ENCODE assay signal across 10 cellular contexts in genomic region chr17:73430848-73431247, GRCh38.
DNase-seq lines count a peak whose midpoint lies in the region; ATAC-seq and TF ChIP-seq lines count a peak whose summit lies in the region.
"Had no signal": no experiment of that assay in that cellular context is flagged by ENCODE, and none has a peak within 500 bp of the region (broad histone marks: within the 10 kb centered on the region; RNA-seq: fewer than 3 reads in every experiment).

No MANE protein-coding gene starts in this region.

- DNase-seq in DND-41, result no peak
- peak; percentile 26 for DNase-seq in NAMALWA (ENCODE audit: low spot score)
- peak; percentile 55 for DNase-seq in RPMI8226
- peak; percentile 39 for DNase-seq in fibroblast of villous mesenchyme (ENCODE audit: low read depth)
- no peak for DNase-seq in inferior parietal cortex (ENCODE audit: extremely low spot score)
- DNase-seq in NCI-H526 treated with DMSO at 0.1 percent for 48 hours (lab: John Stamatoyannopoulos, UW), result no peak
- DNase-seq in HCEC 1CT, result no peak
- DNase-seq: IMR-90 had no signal

- H3K4me3 ChIP-seq in DND-41 (ENCODE audit: low read depth in 1 of 2, low read length in 2 of 2) (no peak overlapping the region), fibroblast of villous mesenchyme (ENCODE audit: low read depth, low read length) (no peak overlapping the region)
- H3K4me3 ChIP-seq: smooth muscle cell had no signal

- H3K9me3 ChIP-seq in DND-41 (ENCODE audit: insufficient read depth, low read length, severe bottlenecking), result no peaks in the 10 kb centered on the region

- H3K4me2 ChIP-seq in DND-41 (ENCODE audit: insufficient read depth, low read length), result no peak overlapping the region
- H3K4me2 ChIP-seq: smooth muscle cell had no signal

- no peaks in the 10 kb centered on the region for H3K79me2 ChIP-seq in DND-41 (ENCODE audit: insufficient read depth, low read length)

- no peaks in the 10 kb centered on the region for H3K27me3 ChIP-seq in DND-41 (ENCODE audit: insufficient read depth, low read length, poor library complexity)

- no peak overlapping the region for H3K9ac ChIP-seq in DND-41 (ENCODE audit: low read depth, low read length)

- ATAC-seq in DND-41 (ENCODE audit: insufficient read depth, low read depth) (no peak), GM21367 (IDR thresholded peaks at IDR 0.05; ENCODE audit: unreplicated experiment) (no peak)

- H3K4me1 ChIP-seq in DND-41 (ENCODE audit: insufficient read depth, low read length), result peaks cover 25% of the 10 kb centered on the region

- no peak overlapping the region for H2AFZ ChIP-seq in DND-41 (ENCODE audit: low read depth, low read length)

- TF ChIP-seq CTCF in DND-41 (IDR thresholded peaks at IDR 0.05; ENCODE audit: borderline replicate concordance, extremely low read depth, low read length, poor library complexity, severe bottlenecking) (no peak), fibroblast of villous mesenchyme (IDR thresholded peaks at IDR 0.05; ENCODE audit: insufficient read depth, low read depth, low read length) (no peak)

- H3K36me3 ChIP-seq in DND-41 (ENCODE audit: insufficient read depth, low read length), result no peaks in the 10 kb centered on the region; the same call in 1 of the 2 replicates

- peak overlapping the region; percentile 60; the same call in 1 of the 2 replicates for H3K27ac ChIP-seq in DND-41 (ENCODE audit: low read length)

- H4K20me1 ChIP-seq in DND-41 (ENCODE audit: insufficient read depth, low read length), result no peaks in the 10 kb centered on the region

Comparison
In these comparisons a context has a peak if more than half of its experiments do, and no peak if none do; other contexts are left out.
1. DNase-seq: peak in NAMALWA (single experiment), RPMI8226 (single experiment) and fibroblast of villous mesenchyme (single experiment); none in DND-41 (single experiment), inferior parietal cortex (single experiment), NCI-H526 treated with DMSO at 0.1 percent for 48 hours (single experiment) and HCEC 1CT (single experiment).